8 cellular contexts compared by ENCODE assay signal in genomic region chr12:79689477-79690155, GRCh38. TPM values are rescaled to one million over a fixed set of nuclear protein-coding genes. Genes with fewer than 3 reads are reported as not detected.
DNase-seq lines count a peak whose midpoint lies in the region; ATAC-seq, FAIRE-seq and TF ChIP-seq lines count a peak whose summit lies in the region.

No MANE protein-coding gene starts in this region.

- DNase-seq in DMS53 treated with DMSO at 0.1 percent for 48 hours (lab: John Stamatoyannopoulos, UW; ENCODE audit: unreplicated experiment) (peak; percentile 48), RPMI7951 (ENCODE audit: low read depth) (peak; percentile 41), choroid plexus epithelial cell (ENCODE audit: low read depth) (peak; percentile 75), left lung (peak; percentile 48 to 90), D721Med (ENCODE audit: insufficient read length, low spot score) (no peak)
- peak; percentile 24 for DNase-seq in stimulated activated naive CD8-positive, alpha-beta T cell treated with anti-CD3 and anti-CD28 coated beads, Interleukin-15, Interleukin-2, amounts not matched to agents 100 U/mL and 50 U/mL, for 24 hours

- peak overlapping the region; percentile 76 to 89 for H3K27ac ChIP-seq in left lung

- peak; percentile 38 for TF ChIP-seq CTCF in choroid plexus epithelial cell (conservative IDR thresholded peaks at IDR 0.05; ENCODE audit: low read depth, low read length)
- TF ChIP-seq CTCF in left lung (IDR thresholded peaks at IDR 0.05), result no peak
- TF ChIP-seq CTCF in D721Med (IDR thresholded peaks at IDR 0.05; ENCODE audit: insufficient read depth, missing control alignments), result no peak

- ATAC-seq in GM19043 (IDR thresholded peaks at IDR 0.05; ENCODE audit: low read depth, unreplicated experiment) (peak; percentile 14), HG03135 (IDR thresholded peaks at IDR 0.05; ENCODE audit: unreplicated experiment) (peak; percentile 28), left lung (peak; percentile 4)
- peak; percentile 39 for ATAC-seq in stimulated activated naive CD8-positive, alpha-beta T cell treated with anti-CD3 and anti-CD28 coated beads, Interleukin-15, Interleukin-2, amounts not matched to agents 100 U/mL and 50 U/mL, for 24 hours

- FAIRE-seq in D721Med (lab: Jason Lieb, UNC), result no peak

- H3K4me1 ChIP-seq in left lung, result peaks cover 9 to 34% of the 10 kb centered on the region in 2 donors

- H3K9me3 ChIP-seq in left lung, result no peaks in the 10 kb centered on the region

- peaks cover 0 to 47% of the 10 kb centered on the region in 2 donors for H3K27me3 ChIP-seq in left lung

- peak overlapping the region; percentile 97 for H3K4me3 ChIP-seq in choroid plexus epithelial cell (ENCODE audit: low read depth, low read length)
- H3K4me3 ChIP-seq in left lung, result peak overlapping the region; percentile 66 to 74

- intact Hi-C loops in left lung (cut with DNase I), result no loop called here

- no peaks in the 10 kb centered on the region for H3K36me3 ChIP-seq in left lung

RNA-seq across cellular contexts. Expression of gene PAWR, which starts 1.1 kb away (rescaled TPM):
- total RNA-seq in RPMI7951 (2014; rRNA removed; shearing (Covaris generic)), result 10.8 and 11.8 TPM in 2 replicates
- 10 to 100 TPM; 54.6 to 70.5 TPM for total RNA-seq in left lung
